Comparison of ENCODE assay signal across 8 cellular contexts in the genomic region with DNA sequence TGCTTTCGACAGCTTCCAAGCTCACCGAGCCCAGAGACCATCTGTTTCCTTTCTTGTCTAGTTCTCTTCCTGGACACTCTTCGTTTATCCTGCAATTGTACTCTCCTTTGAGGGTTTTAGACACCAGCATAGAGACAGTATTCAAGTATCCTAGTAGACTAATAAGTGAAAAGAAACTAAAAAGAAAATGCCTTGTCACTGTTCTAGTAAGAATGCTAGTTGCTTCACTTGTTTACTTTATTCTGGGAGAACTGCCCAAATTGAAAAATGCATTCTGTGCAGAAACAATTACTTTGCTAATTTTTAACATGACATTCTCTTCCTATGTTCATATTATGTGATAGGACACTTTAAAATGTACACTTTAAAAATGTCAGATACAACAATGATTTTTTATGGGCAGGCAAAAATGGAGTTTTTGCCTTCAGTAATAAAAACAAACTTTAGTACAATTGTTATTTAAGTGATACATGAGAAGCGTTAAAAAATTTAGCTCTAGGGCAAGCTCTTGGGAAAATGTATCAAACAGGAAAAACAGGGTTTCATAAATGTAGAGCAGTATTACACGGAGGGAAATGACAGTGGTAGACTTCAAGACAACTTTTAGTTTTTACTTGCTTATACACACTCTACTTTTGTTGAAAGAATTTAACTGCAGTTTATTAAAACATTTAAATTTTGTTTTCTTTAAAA. TPM values are rescaled to one million over a fixed set of nuclear protein-coding genes. Genes with fewer than 3 reads are reported as not detected.
DNase-seq lines count a peak whose midpoint lies in the region; ATAC-seq and TF ChIP-seq lines count a peak whose summit lies in the region.

No MANE protein-coding gene starts in this region.

- TF ChIP-seq CTCF in colonic mucosa (IDR thresholded peaks at IDR 0.05) (no peak), right lobe of liver (IDR thresholded peaks at IDR 0.05) (no peak), thyroid gland (IDR thresholded peaks at IDR 0.05) (no peak)

- peak overlapping the region; percentile 96 for H3K4me3 Mint-ChIP-seq in stimulated activated naive CD8-positive, alpha-beta T cell treated with anti-CD3 and anti-CD28 coated beads, Interleukin-15, Interleukin-2, amounts not matched to agents 100 ng/mL and 50 ng/mL, for 24 hours

- no peaks in the 10 kb centered on the region for H3K27me3 Mint-ChIP-seq in stimulated activated naive CD8-positive, alpha-beta T cell treated with anti-CD3 and anti-CD28 coated beads, Interleukin-15, Interleukin-2, amounts not matched to agents 100 ng/mL and 50 ng/mL, for 24 hours

- intact Hi-C loops in colonic mucosa (cut with DNase I) (no loop called here), right lobe of liver (cut with DNase I) (no loop called here), thyroid gland (cut with DNase I) (no loop called here)

- peaks cover 7% of the 10 kb centered on the region for H3K36me3 Mint-ChIP-seq in stimulated activated naive CD8-positive, alpha-beta T cell treated with anti-CD3 and anti-CD28 coated beads, Interleukin-15, Interleukin-2, amounts not matched to agents 100 ng/mL and 50 ng/mL, for 24 hours (ENCODE audit: low read depth)

- 0% methylated on average over 5 of the region's 5 CpGs for WGBS in right lobe of liver (ENCODE audit: insufficient coverage, low coverage, low lambda C conversion rate, missing lambda C conversion rate)
- WGBS in thyroid gland, 2 donors, result 2% methylated on average over 5 of the region's 5 CpGs

- H3K27me3 ChIP-seq in colonic mucosa, result no peaks in the 10 kb centered on the region
- no peaks in the 10 kb centered on the region for H3K27me3 ChIP-seq in right lobe of liver
- H3K27me3 ChIP-seq in thyroid gland, result no peaks in the 10 kb centered on the region

- peak overlapping the region; percentile 87 for H3K4me3 ChIP-seq in colonic mucosa
- H3K4me3 ChIP-seq in right lobe of liver, result peak overlapping the region; percentile 49 to 85 (median 82)
- H3K4me3 ChIP-seq in thyroid gland (replicated peaks in 1 of 3), result peak overlapping the region; percentile 86 to 98 (median 94)

- peaks cover 48% of the 10 kb centered on the region for H3K4me1 Mint-ChIP-seq in stimulated activated naive CD8-positive, alpha-beta T cell treated with anti-CD3 and anti-CD28 coated beads, Interleukin-15, Interleukin-2, amounts not matched to agents 100 ng/mL and 50 ng/mL, for 24 hours (ENCODE audit: low read depth)

- no peaks in the 10 kb centered on the region for H3K9me3 Mint-ChIP-seq in stimulated activated naive CD8-positive, alpha-beta T cell treated with anti-CD3 and anti-CD28 coated beads, Interleukin-15, Interleukin-2, amounts not matched to agents 100 ng/mL and 50 ng/mL, for 24 hours

- no peak for ATAC-seq in stimulated activated naive CD8-positive, alpha-beta T cell treated with anti-CD3 and anti-CD28 coated beads, Interleukin-15, Interleukin-2, amounts not matched to agents 100 U/mL and 50 U/mL, for 24 hours
- ATAC-seq in right lobe of liver (peak; percentile 60 to 69 (median 64)), HG02623 (IDR thresholded peaks at IDR 0.05; ENCODE audit: unreplicated experiment) (no peak)

- no peak for DNase-seq in stimulated activated naive CD8-positive, alpha-beta T cell treated with anti-CD3 and anti-CD28 coated beads, Interleukin-15, Interleukin-2, amounts not matched to agents 100 U/mL and 50 U/mL, for 24 hours
- DNase-seq in NCI-H345 (lab: John Stamatoyannopoulos, UW) (peak; percentile 16), colonic mucosa (no peak), right lobe of liver (no peak), thyroid gland (no peak)
- DNase-seq in stimulated activated CD8-positive, alpha-beta memory T cell treated with anti-CD3 and anti-CD28 coated beads, Interleukin-4, amount 100 ng/mL, for 48 hours, result no peak

- TF ChIP-seq POLR2A in right lobe of liver (IDR thresholded peaks at IDR 0.05), result peak; percentile 47
- TF ChIP-seq POLR2A in thyroid gland (IDR thresholded peaks at IDR 0.05), result peak; percentile 9 to 73

- H3K4me1 ChIP-seq in colonic mucosa (no peaks in the 10 kb centered on the region), right lobe of liver (peaks cover 0 to 49% (median 17%) of the 10 kb centered on the region in 4 donors), thyroid gland (peaks cover 36 to 41% of the 10 kb centered on the region in 2 donors)

- H3K9me3 ChIP-seq in colonic mucosa, result no peaks in the 10 kb centered on the region
- no peaks in the 10 kb centered on the region for H3K9me3 ChIP-seq in right lobe of liver
- H3K9me3 ChIP-seq in thyroid gland, result no peaks in the 10 kb centered on the region

- H3K9ac ChIP-seq in colonic mucosa (ENCODE audit: low read depth in 2 of 2, low read length in 2 of 2), result peak overlapping the region; percentile 88 to 96

- H3K36me3 ChIP-seq in colonic mucosa, result no peaks in the 10 kb centered on the region
- H3K36me3 ChIP-seq in right lobe of liver, result no peaks in the 10 kb centered on the region
- H3K36me3 ChIP-seq in thyroid gland, result no peaks in the 10 kb centered on the region

- H3K27ac Mint-ChIP-seq in stimulated activated naive CD8-positive, alpha-beta T cell treated with anti-CD3 and anti-CD28 coated beads, Interleukin-15, Interleukin-2, amounts not matched to agents 100 ng/mL and 50 ng/mL, for 24 hours, result peak overlapping the region; percentile 91

- H3K27ac ChIP-seq in colonic mucosa, result peak overlapping the region; percentile 95
- peak overlapping the region; percentile 93 to 98 (median 98) for H3K27ac ChIP-seq in right lobe of liver
- H3K27ac ChIP-seq in thyroid gland, result peak overlapping the region; percentile 82 to 99 (median 93)

RNA-seq across cellular contexts. Expression of gene FHIP2A, which starts 1.3 kb away (rescaled TPM):
- total RNA-seq in colonic mucosa (10 to 100 TPM; 11.3 to 16.6 TPM), right lobe of liver (10 to 100 TPM; 17.4 to 22.8 (median 21.7) TPM), thyroid gland (10 to 100 TPM; 37.8 to 52.3 (median 43.1) TPM)

Comparison
In these comparisons a context has a peak if more than half of its experiments do, and no peak if none do; other contexts are left out.
1. ATAC-seq: peak in right lobe of liver (4 of 4); none in stimulated activated naive CD8-positive, alpha-beta T cell treated with anti-CD3 and anti-CD28 coated beads, Interleukin-15, Interleukin-2, amounts not matched to agents 100 U/mL and 50 U/mL, for 24 hours (single experiment) and HG02623 (single experiment).
2. Peak in every context shown above with its lines, with median percentiles within 50 percentile points of each other: H3K27ac ChIP-seq and H3K4me3 ChIP-seq.